In the genomic region with DNA sequence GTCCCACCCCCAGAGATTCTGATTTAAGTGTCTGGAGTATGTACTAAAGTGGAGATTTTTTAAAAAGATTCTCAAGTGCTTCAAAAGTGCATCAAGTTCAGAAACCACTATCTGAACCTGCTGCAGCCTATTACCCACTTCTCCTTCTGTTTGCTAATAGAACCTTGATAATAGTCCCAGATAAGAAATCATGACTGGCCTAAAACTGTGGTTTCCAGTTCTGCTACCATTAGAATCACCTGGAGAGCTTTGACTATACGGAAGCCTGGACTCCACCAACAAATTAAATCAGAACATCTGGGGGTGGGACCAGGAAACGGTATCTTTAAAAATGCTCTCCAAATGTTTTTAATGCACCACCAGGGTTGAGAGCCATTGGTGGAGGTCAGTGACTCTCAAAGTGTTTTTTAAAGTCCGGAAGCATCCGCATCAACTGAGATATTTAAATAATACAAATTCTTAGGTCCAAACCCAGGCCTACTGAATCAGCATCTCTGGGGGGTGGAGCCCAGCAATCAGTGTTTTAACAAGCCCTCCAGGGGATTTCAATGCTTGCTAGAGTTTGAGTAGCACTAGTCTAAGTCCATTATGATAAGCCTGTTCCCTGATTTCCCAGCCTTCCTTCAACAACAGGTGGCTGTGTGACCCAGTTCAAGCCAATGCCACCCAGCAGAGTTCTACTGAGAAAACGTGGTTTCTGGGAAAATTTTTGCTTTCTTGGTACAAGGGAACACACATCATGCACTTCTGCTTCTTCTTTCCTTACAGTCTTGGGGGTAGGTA, we compare ENCODE assay signal across 13 cellular contexts. TPM values are rescaled to one million over a fixed set of nuclear protein-coding genes. Genes with fewer than 3 reads are reported as not detected.
DNase-seq lines count a peak whose midpoint lies in the region; ATAC-seq and TF ChIP-seq lines count a peak whose summit lies in the region.
"Had no signal": no experiment of that assay in that cellular context is flagged by ENCODE, and none has a peak within 500 bp of the region (broad histone marks: within the 10 kb centered on the region; RNA-seq: fewer than 3 reads in every experiment).

No MANE protein-coding gene starts in this region.

- H2BK120ac ChIP-seq in IMR-90 (ENCODE audit: low read depth, low read length) = no peak overlapping the region

- no TSS peak for BruUV-seq in IMR-90 (replicated peaks; lab: Mats Ljungman, UMichigan)

- H3K36me3 ChIP-seq in IMR-90 (ENCODE audit: control insufficient read depth, insufficient read depth, low read length) (no peaks in the 10 kb centered on the region), upper lobe of right lung (no peaks in the 10 kb centered on the region), right lobe of liver (no peaks in the 10 kb centered on the region)

- H3K14ac ChIP-seq in IMR-90 (replicated peaks; ENCODE audit: low read depth, low read length) = no peak overlapping the region

- intact Hi-C loops in IMR-90 (cut with micrococcal nuclease) (no loop called here), upper lobe of right lung (cut with DNase I) (no loop called here), right lobe of liver (cut with DNase I) (no loop called here)

- no peaks in the 10 kb centered on the region for H3K9me1 ChIP-seq in IMR-90 (ENCODE audit: insufficient read depth, low read length)

- H3K4me1 Mint-ChIP-seq in mesothelial cell of epicardium = peaks cover 45% of the 10 kb centered on the region
- H3K4me1 Mint-ChIP-seq: B cell; CD4-positive, alpha-beta memory T cell had no signal

- no peak for TF ChIP-seq CTCF in IMR-90 (conservative IDR thresholded peaks at IDR 0.05; ENCODE audit: low read depth, low read length)
- TF ChIP-seq CTCF in mesothelial cell of epicardium (IDR thresholded peaks at IDR 0.05; ENCODE audit: unreplicated experiment) = no peak
- TF ChIP-seq CTCF in upper lobe of right lung (IDR thresholded peaks at IDR 0.05) = no peak
- TF ChIP-seq CTCF in right lobe of liver (IDR thresholded peaks at IDR 0.05) = no peak

- H3K9ac ChIP-seq in IMR-90 (ENCODE audit: low read depth, low read length) = no peak overlapping the region

- H4K5ac ChIP-seq in IMR-90 (ENCODE audit: low read depth, low read length) = no peak overlapping the region

- H4K8ac ChIP-seq in IMR-90 (ENCODE audit: low read depth in 2 of 2, low read length in 2 of 2) = no peak overlapping the region

- no peaks in the 10 kb centered on the region for H3K27me3 ChIP-seq in IMR-90 (ENCODE audit: control insufficient read depth, insufficient read depth, low read length)
- H3K27me3 ChIP-seq in upper lobe of right lung = no peaks in the 10 kb centered on the region
- no peaks in the 10 kb centered on the region for H3K27me3 ChIP-seq in right lobe of liver

- H3K4me1 ChIP-seq in IMR-90 (ENCODE audit: control insufficient read depth, insufficient read depth, low read length) = peaks cover 6% of the 10 kb centered on the region
- peaks cover 13% of the 10 kb centered on the region for H3K4me1 ChIP-seq in upper lobe of right lung
- peaks cover 0 to 4% (median under 1%) of the 10 kb centered on the region in 4 donors for H3K4me1 ChIP-seq in right lobe of liver

- in situ Hi-C loops in IMR-90 (cut with MboI; ENCODE audit: low sequenced_read_pairs) = no loop called here

- H3K4me2 ChIP-seq in IMR-90 (ENCODE audit: low read depth, low read length) = no peak overlapping the region

- H3K4ac ChIP-seq in IMR-90 (ENCODE audit: low read depth, low read length) = no peak overlapping the region

- H2AK5ac ChIP-seq in IMR-90 (ENCODE audit: low read depth, low read length) = 0 out of 2 replicates have a peak overlapping the region, but pooled peaks have one; percentile 40

- no peak overlapping the region for H3K56ac ChIP-seq in IMR-90 (ENCODE audit: extremely low read depth, insufficient read depth, low read length)

- no peak overlapping the region for H2BK20ac ChIP-seq in IMR-90 (ENCODE audit: low read depth, low read length)

- CTCF ChIA-PET in IMR-90 (lab: Yijun Ruan, JAX) = no interaction called here

- H3K4me3 ChIP-seq in IMR-90 (ENCODE audit: insufficient read depth, low read depth, low read length) (no peak overlapping the region), upper lobe of right lung (no peak overlapping the region), right lobe of liver (no peak overlapping the region)
- H3K4me3 ChIP-seq: SK-N-MC had no signal

- H3K9me3 ChIP-seq in IMR-90 (ENCODE audit: control insufficient read depth, insufficient read depth, low read length) = no peaks in the 10 kb centered on the region
- no peaks in the 10 kb centered on the region for H3K9me3 ChIP-seq in upper lobe of right lung
- H3K9me3 ChIP-seq in right lobe of liver = no peaks in the 10 kb centered on the region

- POLR2A ChIA-PET in IMR-90 (lab: Charles Lee; ENCODE audit: unreplicated experiment) = no interaction called here

- no peak overlapping the region for H2BK15ac ChIP-seq in IMR-90 (ENCODE audit: low read depth, low read length)

- no peak overlapping the region for H3K23ac ChIP-seq in IMR-90 (ENCODE audit: low read depth, low read length)

- no peaks in the 10 kb centered on the region for H4K20me1 ChIP-seq in IMR-90 (ENCODE audit: insufficient read depth, low read length)

- no peak overlapping the region for H2AFZ ChIP-seq in IMR-90 (replicated peaks; ENCODE audit: low read length, poor library complexity)

- H3K27ac ChIP-seq in IMR-90 (ENCODE audit: insufficient read depth, low read length) = no peak overlapping the region
- peak overlapping the region; percentile 33 for H3K27ac ChIP-seq in caudate nucleus (ENCODE audit: low read depth, low read length)
- H3K27ac ChIP-seq in upper lobe of right lung = peak overlapping the region; percentile 34
- H3K27ac ChIP-seq in right lobe of liver = no peak overlapping the region
- H3K27ac ChIP-seq: SK-N-MC had no signal

- dilution Hi-C loops in IMR-90 (cut with HindIII; ENCODE audit: low sequenced_read_pairs, unreplicated experiment) = no loop called here

- TF ChIP-seq POLR2A in IMR-90 (IDR thresholded peaks at IDR 0.05; ENCODE audit: low read depth, low read length) (no peak), right lobe of liver (IDR thresholded peaks at IDR 0.05) (no peak)

- DNase-seq in IMR-90 (no peak), caudate nucleus (lab: John Stamatoyannopoulos, UW) (no peak), mesothelial cell of epicardium (ENCODE audit: low spot score in 2 of 2, unreplicated experiment in 2 of 2) (no peak), upper lobe of right lung (no peak), right lobe of liver (no peak), dermis blood vessel endothelial cell (no peak)
- DNase-seq in activated effector memory CD4-positive, alpha-beta T cell treated with Interleukin-2 at 50 U/mL for 16 hours = no peak
- DNase-seq: CD4-positive, alpha-beta memory T cell; NCI-H1417 treated with DMSO at 0.1 percent for 48 hours; NCI-H2029 treated with DMSO at 0.1 percent for 48 hours; NCI-H526 had no signal

- H3K18ac ChIP-seq in IMR-90 (ENCODE audit: low read depth, low read length) = no peak overlapping the region

- H2BK5ac ChIP-seq in IMR-90 (ENCODE audit: low read depth, low read length, poor library complexity, severe bottlenecking) = no peak overlapping the region

- H4K91ac ChIP-seq in IMR-90 (ENCODE audit: insufficient read depth, low read depth, low read length) = no peak overlapping the region

- no peak for TF ChIP-seq RAD21 in IMR-90 (IDR thresholded peaks at IDR 0.05; ENCODE audit: low read length)

- no peaks in the 10 kb centered on the region for H3K36me3 Mint-ChIP-seq in mesothelial cell of epicardium
- H3K36me3 Mint-ChIP-seq: CD4-positive, alpha-beta memory T cell had no signal

- H3K79me1 ChIP-seq in IMR-90 (ENCODE audit: low read depth in 1 of 2, low read length in 2 of 2) = no peaks in the 10 kb centered on the region

- peak overlapping the region; percentile 91 for H3K27ac Mint-ChIP-seq in mesothelial cell of epicardium
- H3K27ac Mint-ChIP-seq: B cell had no signal

- H3K27me3 Mint-ChIP-seq in mesothelial cell of epicardium (ENCODE audit: low read depth) = no peaks in the 10 kb centered on the region
- H3K27me3 Mint-ChIP-seq: B cell; CD4-positive, alpha-beta memory T cell had no signal

- H2AK9ac ChIP-seq in IMR-90 (replicated peaks; ENCODE audit: low read depth, low read length, poor library complexity) = no peak overlapping the region

- no CpG with 5 or more reads among the region's 5 CpGs for WGBS in IMR-90 (ENCODE audit: extremely low coverage in 2 of 2, insufficient read length in 1 of 2), 2 experiments
- WGBS in right lobe of liver (ENCODE audit: insufficient coverage, low coverage, low lambda C conversion rate, missing lambda C conversion rate) = 69% methylated on average over 5 of the region's 5 CpGs

- ATAC-seq in IMR-90 (ENCODE audit: low read depth) (no peak), upper lobe of right lung (peak; percentile 32), right lobe of liver (no peak)

- H3K9me3 Mint-ChIP-seq in mesothelial cell of epicardium = no peaks in the 10 kb centered on the region
- H3K9me3 Mint-ChIP-seq: CD4-positive, alpha-beta memory T cell had no signal

- no peak overlapping the region for H3K4me3 Mint-ChIP-seq in mesothelial cell of epicardium
- H3K4me3 Mint-ChIP-seq: B cell; CD4-positive, alpha-beta memory T cell had no signal

TF ChIP-seq in IMR-90, 13 proteins besides CTCF, POLR2A, EP300 and RAD21 (continues in another document):
- TF ChIP-seq NFE2L2 (IDR thresholded peaks at IDR 0.05; ENCODE audit: low read depth, low read length) (no peak), BHLHE40 (IDR thresholded peaks at IDR 0.05; ENCODE audit: low read depth, low read length) (no peak), MAFK (IDR thresholded peaks at IDR 0.05; ENCODE audit: low read depth, low read length) (no peak), MXI1 (IDR thresholded peaks at IDR 0.05; ENCODE audit: borderline replicate concordance, low read depth, low read length) (no peak), CHD1 (IDR thresholded peaks at IDR 0.05; ENCODE audit: low read depth, low read length) (no peak), RFX5 (IDR thresholded peaks at IDR 0.05; ENCODE audit: low read depth, low read length) (no peak)
- TF ChIP-seq, protein P1, sequence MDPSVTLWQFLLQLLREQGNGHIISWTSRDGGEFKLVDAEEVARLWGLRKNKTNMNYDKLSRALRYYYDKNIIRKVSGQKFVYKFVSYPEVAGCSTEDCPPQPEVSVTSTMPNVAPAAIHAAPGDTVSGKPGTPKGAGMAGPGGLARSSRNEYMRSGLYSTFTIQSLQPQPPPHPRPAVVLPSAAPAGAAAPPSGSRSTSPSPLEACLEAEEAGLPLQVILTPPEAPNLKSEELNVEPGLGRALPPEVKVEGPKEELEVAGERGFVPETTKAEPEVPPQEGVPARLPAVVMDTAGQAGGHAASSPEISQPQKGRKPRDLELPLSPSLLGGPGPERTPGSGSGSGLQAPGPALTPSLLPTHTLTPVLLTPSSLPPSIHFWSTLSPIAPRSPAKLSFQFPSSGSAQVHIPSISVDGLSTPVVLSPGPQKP (IDR thresholded peaks at IDR 0.05; ENCODE audit: borderline replicate concordance, low read depth, low read length) = no peak

RNA-seq across cellular contexts. Expression of a gene that starts 45.4 kb away (rescaled TPM):
- total RNA-seq in IMR-90 (2012; rRNA removed) = 70.8 and 76.4 TPM in 2 replicates
- 11.5 and 12.6 TPM in 2 replicates for polyA plus RNA-seq in IMR-90 (2012; rRNA removed)
- 3.2 and 3.7 TPM in 2 replicates for polyA plus RNA-seq in IMR-90 (2012; cell fraction: cytosol; rRNA removed)
- 3.3 and 39.5 TPM in 2 replicates for polyA plus RNA-seq in IMR-90 (2012; cell fraction: nucleus; rRNA removed; ENCODE audit: low replicate concordance)
- total RNA-seq in mesothelial cell of epicardium = 25.6 to 28.5 TPM (median 27.2 TPM) in 3 replicates
- total RNA-seq in upper lobe of right lung = 56.9 TPM
- 10 to 100 TPM; 10.2 to 19.5 (median 16.4) TPM for total RNA-seq in right lobe of liver
- total RNA-seq in dermis blood vessel endothelial cell = 23.1 and 31.7 TPM in 2 replicates

Comparison
In these comparisons a context has a peak if more than half of its experiments do, and no peak if none do; other contexts are left out.
1. H3K27ac ChIP-seq: peak in caudate nucleus (single experiment) and upper lobe of right lung (single experiment); none in IMR-90 (single experiment) and right lobe of liver (0 of 3).